Comparison of ENCODE assay signal across 8 cellular contexts in genomic region chr6:31806470-31807272, GRCh38. TPM values are rescaled to one million over a fixed set of nuclear protein-coding genes. Genes with fewer than 3 reads are reported as not detected.
DNase-seq lines count a peak whose midpoint lies in the region; ATAC-seq and TF ChIP-seq lines count a peak whose summit lies in the region.

Gene LSM2, minus strand, starts transcription at chr6:31806966. Its CDS starts 209 bp downstream, at chr6:31806757.

- peak within 1 kb of the TSS; percentile 83 for H3K27ac ChIP-seq in CD4-positive, alpha-beta T cell (ENCODE audit: low read depth, low read length)
- peak within 1 kb of the TSS; percentile 91 for H3K27ac ChIP-seq in lower lobe of right lung

- peaks cover 30% of the 10 kb centered on the region for H3K36me3 Mint-ChIP-seq in CD4-positive, alpha-beta T cell (ENCODE audit: low read depth)
- H3K36me3 Mint-ChIP-seq in activated CD8-positive, alpha-beta T cell treated with anti-CD3 and anti-CD28 coated beads for 36 hours (ENCODE audit: low read depth), result peaks cover 15% of the 10 kb centered on the region

- CTCF ChIA-PET in CD4-positive, alpha-beta T cell (lab: Charles Lee), result interaction anchor here (0.6 to 4.9 kb wide), 13 partner anchors 8 to 78 kb away, joined by 3 to 27 read pairs (median 4); partner anchors contain the start of genes CLIC1, DDAH2, HSPA1A and HSPA1L
- CTCF ChIA-PET in activated CD8-positive, alpha-beta T cell treated with anti-CD3 and anti-CD28 coated beads for 36 hours (lab: Charles Lee), result interaction anchor here (0.7 to 3.1 kb wide), 18 partner anchors 9 to 125 kb away, joined by 3 to 28 read pairs (median 4); partner anchors contain the start of genes ABHD16A, DDAH2, HSPA1A and HSPA1L

- H3K4me1 Mint-ChIP-seq in CD4-positive, alpha-beta T cell (ENCODE audit: low read depth), result peaks cover 34% of the 10 kb centered on the region
- peaks cover 19% of the 10 kb centered on the region for H3K4me1 Mint-ChIP-seq in activated CD8-positive, alpha-beta T cell treated with anti-CD3 and anti-CD28 coated beads for 36 hours (ENCODE audit: low read depth)

- peaks cover 14% of the 10 kb centered on the region for H3K4me1 ChIP-seq in lower lobe of right lung

- intact Hi-C loops in CD4-positive, alpha-beta T cell (cut with DNase I, micrococcal nuclease), result loop anchor here in 1 of 2 experiments (2.0 kb wide), 1 partner anchor 16 kb away; no protein-coding TSS in a partner anchor
- intact Hi-C loops in activated CD8-positive, alpha-beta T cell treated with anti-CD3 and anti-CD28 coated beads for 36 hours (cut with micrococcal nuclease), result no loop called here
- intact Hi-C loops in lower lobe of right lung (cut with DNase I), result no loop called here

- POLR2A ChIA-PET in CD4-positive, alpha-beta T cell (lab: Charles Lee), result interaction anchor here (0.8 to 2.4 kb wide), 29 partner anchors 9 to 1764 kb away, joined by 3 to 29 read pairs (median 5); partner anchors contain the start of genes ABHD16A, BAG6, CLIC1 and DDAH2
- POLR2A ChIA-PET in activated CD8-positive, alpha-beta T cell treated with anti-CD3 and anti-CD28 coated beads for 36 hours (lab: Charles Lee), result interaction anchor here (0.6 to 2.1 kb wide), 20 partner anchors 9 to 1165 kb away, joined by 3 to 16 read pairs (median 3); partner anchors contain the start of genes DDX39B, HSPA1A, HSPA1B and HSPA1L

- peak; percentile 93 to 97 (median 96) for DNase-seq in CD4-positive, alpha-beta T cell
- DNase-seq in HK-2 (ENCODE audit: unreplicated experiment) (peak; percentile 97), NCI-H82 treated with DMSO at 0.1 percent for 48 hours (lab: John Stamatoyannopoulos, UW; ENCODE audit: unreplicated experiment) (peak; percentile 92), ecto neural progenitor cell (ENCODE audit: low spot score) (peak; percentile 98), lower lobe of right lung (peak; percentile 99)
- peak; percentile 98 for DNase-seq in activated CD8-positive, alpha-beta T cell treated with anti-CD3 and anti-CD28 coated beads for 36 hours
- DNase-seq in stimulated activated CD4-positive, alpha-beta T cell treated with anti-CD3 and anti-CD28 coated beads, TNF-alpha, amount 100 ng/mL, for 24 hours (ENCODE audit: low read depth in 3 of 3), result peak; percentile 93 to 97 (median 96)

- ATAC-seq in CD4-positive, alpha-beta T cell (ENCODE audit: poor library complexity), result peak; percentile 99
- peak; percentile 78 for ATAC-seq in GM19438 (IDR thresholded peaks at IDR 0.05; ENCODE audit: low read depth, unreplicated experiment)
- ATAC-seq in activated CD8-positive, alpha-beta T cell treated with anti-CD3 and anti-CD28 coated beads for 36 hours, result peak; percentile 98
- peak; percentile 99 for ATAC-seq in lower lobe of right lung

- no peaks in the 10 kb centered on the region for H3K27me3 ChIP-seq in CD4-positive, alpha-beta T cell (ENCODE audit: control insufficient read depth, insufficient read depth, low read length)
- no peaks in the 10 kb centered on the region for H3K27me3 ChIP-seq in lower lobe of right lung (ENCODE audit: low read depth)

- no peak for TF ChIP-seq CTCF in CD4-positive, alpha-beta T cell (IDR thresholded peaks at IDR 0.05)
- TF ChIP-seq CTCF in activated CD8-positive, alpha-beta T cell treated with anti-CD3 and anti-CD28 coated beads for 36 hours (IDR thresholded peaks at IDR 0.05), result no peak
- peak; percentile 35 for TF ChIP-seq CTCF in lower lobe of right lung (IDR thresholded peaks at IDR 0.05)

- peak within 1 kb of the TSS; percentile 87 for H3K27ac Mint-ChIP-seq in CD4-positive, alpha-beta T cell
- H3K27ac Mint-ChIP-seq in activated CD8-positive, alpha-beta T cell treated with anti-CD3 and anti-CD28 coated beads for 36 hours, result peak within 1 kb of the TSS; percentile 97

- H3K9me3 ChIP-seq in CD4-positive, alpha-beta T cell (ENCODE audit: control insufficient read depth, low read length), result no peaks in the 10 kb centered on the region
- H3K9me3 ChIP-seq in lower lobe of right lung, result no peaks in the 10 kb centered on the region

- no peaks in the 10 kb centered on the region for H3K9me3 Mint-ChIP-seq in CD4-positive, alpha-beta T cell
- H3K9me3 Mint-ChIP-seq in activated CD8-positive, alpha-beta T cell treated with anti-CD3 and anti-CD28 coated beads for 36 hours, result no peaks in the 10 kb centered on the region

- peak within 1 kb of the TSS; percentile 66 for H3K4me3 ChIP-seq in lower lobe of right lung

- peak within 1 kb of the TSS; percentile 86 for H3K4me3 Mint-ChIP-seq in CD4-positive, alpha-beta T cell
- peak within 1 kb of the TSS; percentile 98 for H3K4me3 Mint-ChIP-seq in activated CD8-positive, alpha-beta T cell treated with anti-CD3 and anti-CD28 coated beads for 36 hours

- no peaks in the 10 kb centered on the region for H3K27me3 Mint-ChIP-seq in CD4-positive, alpha-beta T cell
- H3K27me3 Mint-ChIP-seq in activated CD8-positive, alpha-beta T cell treated with anti-CD3 and anti-CD28 coated beads for 36 hours, result no peaks in the 10 kb centered on the region

- peaks cover 20% of the 10 kb centered on the region for H3K36me3 ChIP-seq in lower lobe of right lung

RNA-seq across cellular contexts. Expression of gene LSM2, which starts in this region (rescaled TPM):
- total RNA-seq in CD4-positive, alpha-beta T cell, result 10 to 100 TPM; 12.6 to 13.7 TPM
- total RNA-seq in activated CD8-positive, alpha-beta T cell treated with anti-CD3 and anti-CD28 coated beads for 36 hours, result 100 to 1,000 TPM; 117 to 120 TPM
- total RNA-seq in lower lobe of right lung, result 30.5 TPM

Comparison
In these comparisons a context has a peak if more than half of its experiments do, and no peak if none do; other contexts are left out.
1. Peak in every context shown above with its lines: DNase-seq, ATAC-seq, H3K4me3 ChIP-seq and H3K27ac ChIP-seq.